In the genomic region with DNA sequence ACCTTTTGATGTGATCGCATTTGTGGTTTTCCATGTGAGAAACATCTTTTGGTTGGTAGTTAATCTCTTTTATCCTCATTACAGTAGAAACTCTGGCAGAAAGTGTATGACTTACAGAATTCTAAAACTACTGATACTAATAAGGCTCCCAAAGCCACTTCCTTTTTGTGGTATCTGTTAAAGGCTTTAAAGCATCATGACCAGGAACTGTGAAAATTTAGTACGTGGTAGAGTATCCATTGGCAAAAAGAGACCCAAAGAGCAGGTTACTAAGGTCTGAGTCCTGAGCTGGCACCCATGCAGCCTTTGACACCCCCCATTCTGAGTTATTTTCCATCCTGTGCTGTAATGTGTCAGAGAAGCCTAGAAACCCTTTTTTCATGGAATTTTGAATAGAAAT, we compare ENCODE assay signal across 22 cellular contexts.
DNase-seq lines count a peak whose midpoint lies in the region; ATAC-seq and TF ChIP-seq lines count a peak whose summit lies in the region.
"Had no signal": no experiment of that assay in that cellular context is flagged by ENCODE, and none has a peak within 500 bp of the region (broad histone marks: within the 10 kb centered on the region; RNA-seq: fewer than 3 reads in every experiment).

No MANE protein-coding gene starts in this region.

- H4K20me1 ChIP-seq in Loucy (ENCODE audit: insufficient read depth, low read length, poor library complexity, severe bottlenecking) = no peaks in the 10 kb centered on the region

- H3K4me3 ChIP-seq in Loucy (ENCODE audit: low read length, poor library complexity, severe bottlenecking) (no peak overlapping the region), retinal pigment epithelial cell (ENCODE audit: low read length) (no peak overlapping the region), mucosa of descending colon (no peak overlapping the region)
- H3K4me3 ChIP-seq: A549, body of pancreas, PC-9, SJSA1 had no signal

- H3K27me3 Mint-ChIP-seq in activated CD4-positive, alpha-beta T cell treated with anti-CD3 and anti-CD28 coated beads, Interleukin-2, amount 10 ng/mL, durations not matched to agents 24 days and 14 days = no peaks in the 10 kb centered on the region
- H3K27me3 Mint-ChIP-seq in T-helper 17 cell = no peaks in the 10 kb centered on the region
- H3K27me3 Mint-ChIP-seq: activated naive CD8-positive, alpha-beta T cell had no signal

- ATAC-seq in T-helper 17 cell = no peak
- no peak for ATAC-seq in mucosa of descending colon
- ATAC-seq in HG02852 (IDR thresholded peaks at IDR 0.05; ENCODE audit: unreplicated experiment) = no peak
- ATAC-seq: A549, body of pancreas, left colon had no signal

- peaks cover 26% of the 10 kb centered on the region for H3K9me3 Mint-ChIP-seq in activated CD4-positive, alpha-beta T cell treated with anti-CD3 and anti-CD28 coated beads, Interleukin-2, amount 10 ng/mL, durations not matched to agents 24 days and 14 days

- DNase-seq in activated CD4-positive, alpha-beta T cell treated with anti-CD3 and anti-CD28 coated beads, Interleukin-2, amount 10 ng/mL, durations not matched to agents 24 days and 14 days = peak; percentile 55
- no peak for DNase-seq in activated CD4-positive, alpha-beta T cell treated with anti-CD3 and anti-CD28 coated beads for 1 hour
- DNase-seq in T-helper 17 cell = no peak
- peak; percentile 34 for DNase-seq in retinal pigment epithelial cell (ENCODE audit: low read depth)
- DNase-seq in NCI-H1417 treated with DMSO at 0.1 percent for 48 hours (lab: John Stamatoyannopoulos, UW) = no peak
- DNase-seq in mucosa of descending colon = no peak
- DNase-seq: body of pancreas; GDM1; glutamatergic neuron; left colon; NCI-H1092 treated with DMSO at 0.1 percent for 48 hours; NCI-H526; PC-9; posterior cingulate gyrus; small intestine; stimulated activated CD4-positive, alpha-beta T cell treated with anti-CD3 and anti-CD28 coated beads, Interleukin-4, amount 100 ng/mL, for 24 hours; T-helper 9 cell had no signal

- peaks cover 34% of the 10 kb centered on the region for H3K36me3 Mint-ChIP-seq in activated CD4-positive, alpha-beta T cell treated with anti-CD3 and anti-CD28 coated beads, Interleukin-2, amount 10 ng/mL, durations not matched to agents 24 days and 14 days (ENCODE audit: low read depth)
- peaks cover 5% of the 10 kb centered on the region for H3K36me3 Mint-ChIP-seq in T-helper 17 cell (ENCODE audit: low read depth)

- TF ChIP-seq CTCF in Loucy (conservative IDR thresholded peaks at IDR 0.05; ENCODE audit: low read length) = no peak
- no peak for TF ChIP-seq CTCF in retinal pigment epithelial cell (conservative IDR thresholded peaks at IDR 0.05; ENCODE audit: low read depth, low read length)
- TF ChIP-seq CTCF in mucosa of descending colon (IDR thresholded peaks at IDR 0.05) = no peak

- H3K36me3 ChIP-seq in Loucy (ENCODE audit: insufficient read depth, low read length) = no peaks in the 10 kb centered on the region
- no peaks in the 10 kb centered on the region for H3K36me3 ChIP-seq in mucosa of descending colon (ENCODE audit: low read depth)
- H3K36me3 ChIP-seq: SJSA1 had no signal

- no peak overlapping the region for H3K9ac ChIP-seq in Loucy (ENCODE audit: low read depth, low read length, poor library complexity, severe bottlenecking)

- H3K27me3 ChIP-seq in Loucy (ENCODE audit: insufficient read depth, low read length, poor library complexity, severe bottlenecking) = no peaks in the 10 kb centered on the region
- H3K27me3 ChIP-seq: body of pancreas had no signal

- H3K4me1 Mint-ChIP-seq in activated CD4-positive, alpha-beta T cell treated with anti-CD3 and anti-CD28 coated beads, Interleukin-2, amount 10 ng/mL, durations not matched to agents 24 days and 14 days = peaks cover 59% of the 10 kb centered on the region
- peaks cover 14% of the 10 kb centered on the region for H3K4me1 Mint-ChIP-seq in T-helper 17 cell

- H3K9me3 ChIP-seq in Loucy (ENCODE audit: insufficient read depth, low read depth, low read length) = no peaks in the 10 kb centered on the region
- H3K9me3 ChIP-seq in T-helper 17 cell (ENCODE audit: control insufficient read depth, low read length, poor library complexity, severe bottlenecking) = peaks cover 2% of the 10 kb centered on the region
- H3K9me3 ChIP-seq in mucosa of descending colon = no peaks in the 10 kb centered on the region
- H3K9me3 ChIP-seq: A549, body of pancreas, SJSA1 had no signal

- intact Hi-C loops in activated CD4-positive, alpha-beta T cell treated with anti-CD3 and anti-CD28 coated beads, Interleukin-2, amount 10 ng/mL, durations not matched to agents 24 days and 14 days (cut with micrococcal nuclease) = loop anchor here (1.0 kb wide), 2 partner anchors 11 to 23 kb away; no protein-coding TSS in a partner anchor
- intact Hi-C loops in mucosa of descending colon (cut with DNase I, micrococcal nuclease) = no loop called here

- H3K79me2 ChIP-seq in Loucy (ENCODE audit: insufficient read depth, low read length) = no peaks in the 10 kb centered on the region

- peak overlapping the region; percentile 5 for H3K4me3 Mint-ChIP-seq in activated CD4-positive, alpha-beta T cell treated with anti-CD3 and anti-CD28 coated beads, Interleukin-2, amount 10 ng/mL, durations not matched to agents 24 days and 14 days
- H3K4me3 Mint-ChIP-seq in T-helper 17 cell = no peak overlapping the region
- H3K4me3 Mint-ChIP-seq: activated naive CD8-positive, alpha-beta T cell had no signal

- no peak overlapping the region for H2AFZ ChIP-seq in Loucy (ENCODE audit: low read length)
- H2AFZ ChIP-seq: PC-9 had no signal

- peak overlapping the region; percentile 59 for H3K4me2 ChIP-seq in Loucy (ENCODE audit: low read depth, low read length, poor library complexity, severe bottlenecking)
- H3K4me2 ChIP-seq: A549, PC-9 had no signal

- peaks cover 13% of the 10 kb centered on the region for H3K4me1 ChIP-seq in Loucy (ENCODE audit: insufficient read depth, low read length, poor library complexity, severe bottlenecking)
- peaks cover 22% of the 10 kb centered on the region for H3K4me1 ChIP-seq in mucosa of descending colon (ENCODE audit: low read depth)
- H3K4me1 ChIP-seq: A549, body of pancreas, SJSA1 had no signal

- H3K27ac Mint-ChIP-seq in activated CD4-positive, alpha-beta T cell treated with anti-CD3 and anti-CD28 coated beads, Interleukin-2, amount 10 ng/mL, durations not matched to agents 24 days and 14 days = peak overlapping the region; percentile 80
- peak overlapping the region; percentile 68 for H3K27ac Mint-ChIP-seq in T-helper 17 cell
- H3K27ac Mint-ChIP-seq: activated naive CD8-positive, alpha-beta T cell had no signal

- H3K9me2 ChIP-seq in Loucy (replicated peaks; ENCODE audit: low read depth, low read length) = no peaks in the 10 kb centered on the region

- no peaks in the 10 kb centered on the region for H3F3A ChIP-seq in Loucy (ENCODE audit: low read depth)

Comparison
In these comparisons a context has a peak if more than half of its experiments do, and no peak if none do; other contexts are left out.
1. DNase-seq: peak in activated CD4-positive, alpha-beta T cell treated with anti-CD3 and anti-CD28 coated beads, Interleukin-2, amount 10 ng/mL, durations not matched to agents 24 days and 14 days (single experiment) and retinal pigment epithelial cell (single experiment); none in activated CD4-positive, alpha-beta T cell treated with anti-CD3 and anti-CD28 coated beads for 1 hour (single experiment), T-helper 17 cell (0 of 3), NCI-H1417 treated with DMSO at 0.1 percent for 48 hours (single experiment) and mucosa of descending colon (0 of 3).